In genomic region chr7:38863609-38864291, GRCh38 we compare ENCODE assay signal across 12 cellular contexts. TPM values are rescaled to one million over a fixed set of nuclear protein-coding genes. Genes with fewer than 3 reads are reported as not detected.
DNase-seq lines count a peak whose midpoint lies in the region; ATAC-seq and TF ChIP-seq lines count a peak whose summit lies in the region.
"Had no signal": no experiment of that assay in that cellular context is flagged by ENCODE, and none has a peak within 500 bp of the region (broad histone marks: within the 10 kb centered on the region; RNA-seq: fewer than 3 reads in every experiment).

No MANE protein-coding gene starts in this region.

- peak overlapping the region; percentile 48 for H3K4me2 ChIP-seq in mammary epithelial cell (ENCODE audit: insufficient read depth, low read depth, low read length)

- no peaks in the 10 kb centered on the region for H3K79me2 ChIP-seq in mammary epithelial cell (ENCODE audit: insufficient read depth, low read length)

- no peaks in the 10 kb centered on the region for H3K9me3 ChIP-seq in mammary epithelial cell (replicated peaks; ENCODE audit: insufficient read depth, low read length)
- H3K9me3 ChIP-seq: gastrocnemius medialis, mucosa of descending colon had no signal

- H3K27ac ChIP-seq in mammary epithelial cell (ENCODE audit: insufficient read depth, low read depth, low read length): peak overlapping the region; percentile 55
- H3K27ac ChIP-seq: gastrocnemius medialis had no signal

- no peaks in the 10 kb centered on the region for H4K20me1 ChIP-seq in mammary epithelial cell (ENCODE audit: insufficient read depth, low read length)

- dilution Hi-C loops in mammary epithelial cell (cut with HindIII; ENCODE audit: low sequenced_read_pairs): no loop called here

- DNase-seq in DMS53 treated with DMSO at 0.1 percent for 48 hours (lab: John Stamatoyannopoulos, UW; ENCODE audit: unreplicated experiment) (peak; percentile 83), NCI-H2029 (lab: John Stamatoyannopoulos, UW) (peak; percentile 36), mammary epithelial cell (peak; percentile 81), lung microvascular endothelial cell (ENCODE audit: low read depth in 2 of 2) (peak; percentile 27 to 80), Right ventricle myocardium superior (no peak)
- DNase-seq in activated CD8-positive, alpha-beta memory T cell treated with anti-CD3 and anti-CD28 coated beads, Interleukin-2, amount 50 U/mL, for 4 hours: no peak
- DNase-seq: activated CD8-positive, alpha-beta memory T cell treated with anti-CD3 and anti-CD28 coated beads, Interleukin-2, amount 50 U/mL, for 48 hours; AML-193; gastrocnemius medialis; mucosa of descending colon had no signal

- H2AFZ ChIP-seq in mammary epithelial cell (ENCODE audit: low read depth, low read length): peak overlapping the region; percentile 17

- no peak for TF ChIP-seq CTCF in mammary epithelial cell (conservative IDR thresholded peaks at IDR 0.05 in 1 of 2, IDR thresholded peaks at IDR 0.05 in 1 of 2; ENCODE audit: extremely low read depth in 1 of 2, insufficient read depth in 1 of 2, low read depth in 1 of 2, low read length in 2 of 2)

- H3K4me3 ChIP-seq in mammary epithelial cell (replicated peaks in 1 of 3; ENCODE audit: insufficient read depth in 1 of 3, low read depth in 2 of 3, low read length in 3 of 3): no peak overlapping the region
- H3K4me3 ChIP-seq: gastrocnemius medialis, mucosa of descending colon had no signal

- H3K4me1 ChIP-seq in mammary epithelial cell (ENCODE audit: insufficient read depth, low read length): peaks cover 10% of the 10 kb centered on the region
- H3K4me1 ChIP-seq: gastrocnemius medialis had no signal

- H3K36me3 ChIP-seq in mammary epithelial cell (ENCODE audit: insufficient read depth, low read length): no peaks in the 10 kb centered on the region

- no peak overlapping the region for H3K9ac ChIP-seq in mammary epithelial cell (ENCODE audit: insufficient read depth, low read length)

- intact Hi-C loops in mammary epithelial cell (cut with micrococcal nuclease): no loop called here
- intact Hi-C loops in Right ventricle myocardium superior (cut with DNase I): no loop called here

- no peaks in the 10 kb centered on the region for H3K27me3 ChIP-seq in mammary epithelial cell (ENCODE audit: insufficient read depth, low read length)
- H3K27me3 ChIP-seq: gastrocnemius medialis had no signal

- CTCF ChIA-PET in mammary epithelial cell (lab: Charles Lee; ENCODE audit: low non-redundant PET): no interaction called here

- ATAC-seq in Right ventricle myocardium superior (ENCODE audit: poor library complexity) (no peak), GM19328 (IDR thresholded peaks at IDR 0.05; ENCODE audit: unreplicated experiment) (no peak), HG03095 (IDR thresholded peaks at IDR 0.05; ENCODE audit: unreplicated experiment) (no peak)
- ATAC-seq: gastrocnemius medialis, mucosa of descending colon had no signal

- BruUV-seq in mammary epithelial cell (replicated peaks; lab: Mats Ljungman, UMichigan): no TSS peak

- 64% methylated on average over 7 of the region's 7 CpGs for WGBS in mammary epithelial cell (ENCODE audit: low coverage, missing lambda C conversion rate)

- in situ Hi-C loops in mammary epithelial cell (cut with MboI; ENCODE audit: low sequenced_read_pairs in 2 of 2): no loop called here

RNA-seq across cellular contexts. Expression of gene VPS41, which starts 45.2 kb away (rescaled TPM):
- 10 to 100 TPM; 44.3 to 50.7 TPM for total RNA-seq in mammary epithelial cell
- polyA plus RNA-seq in mammary epithelial cell: 10.4 TPM
- polyA minus RNA-seq in mammary epithelial cell: 97.7 TPM
- 37.9 and 39.9 TPM in 2 replicates for total RNA-seq in lung microvascular endothelial cell
- total RNA-seq in Right ventricle myocardium superior: 37.4 TPM

Comparison
In these comparisons a context has a peak if more than half of its experiments do, and no peak if none do; other contexts are left out.
1. DNase-seq: peak in DMS53 treated with DMSO at 0.1 percent for 48 hours (single experiment), NCI-H2029 (single experiment), mammary epithelial cell (single experiment) and lung microvascular endothelial cell (2 of 2); none in Right ventricle myocardium superior (single experiment) and activated CD8-positive, alpha-beta memory T cell treated with anti-CD3 and anti-CD28 coated beads, Interleukin-2, amount 50 U/mL, for 4 hours (single experiment).